ENCODE assay signal across 12 cellular contexts in genomic region chr20:15923030-15923776, GRCh38.
DNase-seq lines count a peak whose midpoint lies in the region; ATAC-seq and TF ChIP-seq lines count a peak whose summit lies in the region.
"Had no signal": no experiment of that assay in that cellular context is flagged by ENCODE, and none has a peak within 500 bp of the region (broad histone marks: within the 10 kb centered on the region; RNA-seq: fewer than 3 reads in every experiment).

No MANE protein-coding gene starts in this region.

- ATAC-seq in GM19351 (IDR thresholded peaks at IDR 0.05; ENCODE audit: unreplicated experiment): peak; percentile 76
- ATAC-seq in HG02623 (IDR thresholded peaks at IDR 0.05; ENCODE audit: unreplicated experiment): peak; percentile 60
- peak; percentile 57 for ATAC-seq in HG03442 (IDR thresholded peaks at IDR 0.05; ENCODE audit: unreplicated experiment)

- H3K4me1 ChIP-seq in thyroid gland: no peaks in the 10 kb centered on the region
- H3K4me1 ChIP-seq in HAP-1: peaks cover 3% of the 10 kb centered on the region; the same call in 1 of the 2 replicates
- no peaks in the 10 kb centered on the region for H3K4me1 ChIP-seq in CD4-positive, alpha-beta memory T cell (ENCODE audit: insufficient read depth, low read length)
- H3K4me1 ChIP-seq: vagina had no signal

- no peaks in the 10 kb centered on the region for H3K4me1 Mint-ChIP-seq in CD4-positive, alpha-beta memory T cell
- H3K4me1 Mint-ChIP-seq: activated naive CD4-positive, alpha-beta T cell treated with anti-CD3 and anti-CD28 coated beads, Interleukin-2, amount 50 U/mL, for 24 hours had no signal

- intact Hi-C loops in thyroid gland (cut with DNase I) (no loop called here), cardiac septum (cut with DNase I) (no loop called here)
- intact Hi-C loops in CD4-positive, alpha-beta memory T cell (cut with micrococcal nuclease): no loop called here

- TF ChIP-seq CTCF in thyroid gland (IDR thresholded peaks at IDR 0.05): no peak

- H3K36me3 Mint-ChIP-seq in CD4-positive, alpha-beta memory T cell: no peaks in the 10 kb centered on the region
- H3K36me3 Mint-ChIP-seq: activated naive CD4-positive, alpha-beta T cell treated with anti-CD3 and anti-CD28 coated beads, Interleukin-2, amount 50 U/mL, for 24 hours had no signal

- 82 to 88% methylated on average over 8 of the region's 8 CpGs for WGBS in thyroid gland, 2 donors

- H3K4me3 Mint-ChIP-seq in CD4-positive, alpha-beta memory T cell: no peak overlapping the region
- H3K4me3 Mint-ChIP-seq: activated naive CD4-positive, alpha-beta T cell treated with anti-CD3 and anti-CD28 coated beads, Interleukin-2, amount 50 U/mL, for 24 hours had no signal

- H3K4me3 ChIP-seq in thyroid gland (replicated peaks in 1 of 3): no peak overlapping the region
- H3K4me3 ChIP-seq in HAP-1: no peak overlapping the region
- H3K4me3 ChIP-seq in CD4-positive, alpha-beta memory T cell (ENCODE audit: low read length in 2 of 2): no peak overlapping the region
- H3K4me3 ChIP-seq: SK-N-MC, vagina had no signal

- TF ChIP-seq POLR2A in thyroid gland (IDR thresholded peaks at IDR 0.05): no peak

- H3K27ac Mint-ChIP-seq in CD4-positive, alpha-beta memory T cell: no peak overlapping the region
- H3K27ac Mint-ChIP-seq: activated naive CD4-positive, alpha-beta T cell treated with anti-CD3 and anti-CD28 coated beads, Interleukin-2, amount 50 U/mL, for 24 hours had no signal

- DNase-seq in thyroid gland (peak; percentile 15 to 37), HAP-1 (ENCODE audit: low spot score in 2 of 2) (no peak), cardiac septum (ENCODE audit: low spot score) (no peak)
- no peak for DNase-seq in CD4-positive, alpha-beta memory T cell
- DNase-seq: NCI-H1048, NCI-H524 treated with DMSO at 0.1 percent for 48 hours had no signal

- no peak overlapping the region for H3K27ac ChIP-seq in thyroid gland
- H3K27ac ChIP-seq in CD4-positive, alpha-beta memory T cell (ENCODE audit: low read depth, low read length): no peak overlapping the region
- H3K27ac ChIP-seq: SK-N-MC, vagina had no signal

- H3K9me3 Mint-ChIP-seq in CD4-positive, alpha-beta memory T cell: peaks cover 0 to 9% (median 3%) of the 10 kb centered on the region in 8 donors

- H3K27me3 ChIP-seq in thyroid gland (no peaks in the 10 kb centered on the region), HAP-1 (ENCODE audit: low read depth) (no peaks in the 10 kb centered on the region)
- no peaks in the 10 kb centered on the region for H3K27me3 ChIP-seq in CD4-positive, alpha-beta memory T cell (ENCODE audit: insufficient read depth, low read length)
- H3K27me3 ChIP-seq: vagina had no signal

- H3K36me3 ChIP-seq in thyroid gland: no peaks in the 10 kb centered on the region
- no peaks in the 10 kb centered on the region for H3K36me3 ChIP-seq in HAP-1 (replicated peaks)
- H3K36me3 ChIP-seq in CD4-positive, alpha-beta memory T cell (ENCODE audit: insufficient read depth, low read length): no peaks in the 10 kb centered on the region
- H3K36me3 ChIP-seq: vagina had no signal

- H3K27me3 Mint-ChIP-seq in CD4-positive, alpha-beta memory T cell: peaks cover 0 to 1% of the 10 kb centered on the region in 2 donors
- H3K27me3 Mint-ChIP-seq: activated naive CD4-positive, alpha-beta T cell treated with anti-CD3 and anti-CD28 coated beads, Interleukin-2, amount 50 U/mL, for 24 hours had no signal

- POLR2A ChIA-PET in CD4-positive, alpha-beta memory T cell (lab: Charles Lee; ENCODE audit: partially characterized antibody): no interaction called here

- in situ Hi-C loops in HAP-1 (cut with MboI; ENCODE audit: low sequenced_read_pairs): no loop called here

- H3K9me3 ChIP-seq in thyroid gland: no peaks in the 10 kb centered on the region
- H3K9me3 ChIP-seq in HAP-1: no peaks in the 10 kb centered on the region
- no peaks in the 10 kb centered on the region for H3K9me3 ChIP-seq in CD4-positive, alpha-beta memory T cell (ENCODE audit: control insufficient read depth in 1 of 2, low read length in 2 of 2)
- H3K9me3 ChIP-seq: vagina had no signal

- CTCF ChIA-PET in CD4-positive, alpha-beta memory T cell (lab: Charles Lee; ENCODE audit: partially characterized antibody): no interaction called here

Comparison
In these comparisons a context has a peak if more than half of its experiments do, and no peak if none do; other contexts are left out.
1. DNase-seq: peak in thyroid gland (2 of 2); none in HAP-1 (0 of 2), cardiac septum (single experiment) and CD4-positive, alpha-beta memory T cell (0 of 5).
2. Peak in every context shown above with its lines, with median percentiles within 50 percentile points of each other: ATAC-seq.